Comparison of ENCODE assay signal across 24 cellular contexts in the genomic region with DNA sequence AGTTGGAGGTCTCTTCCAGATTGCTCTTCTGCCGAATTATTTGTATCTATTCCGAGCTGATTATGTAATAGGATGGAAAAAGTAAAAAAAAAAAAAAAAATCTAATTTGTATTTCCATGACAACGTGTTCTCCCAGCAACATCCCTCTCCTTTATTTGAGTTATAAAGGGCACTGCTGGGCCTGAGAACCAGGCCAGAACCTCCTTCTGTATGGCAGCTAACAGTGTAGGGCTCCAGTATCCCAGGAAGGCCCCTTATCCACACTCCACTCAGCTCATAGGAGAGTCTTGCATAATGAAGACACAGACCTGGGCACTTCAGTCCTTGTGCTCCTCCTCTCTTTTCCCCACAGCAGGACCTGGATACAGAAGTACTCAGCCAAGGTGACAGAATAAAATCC. TPM values are rescaled to one million over a fixed set of nuclear protein-coding genes. Genes with fewer than 3 reads are reported as not detected.
DNase-seq lines count a peak whose midpoint lies in the region; ATAC-seq and TF ChIP-seq lines count a peak whose summit lies in the region.
"Had no signal": no experiment of that assay in that cellular context is flagged by ENCODE, and none has a peak within 500 bp of the region (broad histone marks: within the 10 kb centered on the region; RNA-seq: fewer than 3 reads in every experiment).

No MANE protein-coding gene starts in this region.

- H3K4me1 Mint-ChIP-seq in osteocyte (ENCODE audit: unreplicated experiment), result peaks cover 50% of the 10 kb centered on the region

- H3F3A ChIP-seq in MM.1S (ENCODE audit: insufficient read depth, low read length), result no peaks in the 10 kb centered on the region; the same call in 1 of the 2 replicates
- peaks cover 77% of the 10 kb centered on the region for H3F3A ChIP-seq in SK-N-SH (replicated peaks; ENCODE audit: insufficient read depth)

- TF ChIP-seq RAD21 in SK-N-SH (IDR thresholded peaks at IDR 0.05; ENCODE audit: low read length), result no peak

- CTCF ChIA-PET in SK-N-SH (lab: Yijun Ruan, JAX), result interaction anchor here (1.0 to 3.3 kb wide), 2 partner anchors 116 to 312 kb away, joined by 3 to 9 read pairs; no protein-coding TSS in a partner anchor

- H2AFZ ChIP-seq in MM.1S (ENCODE audit: low read length) (no peak overlapping the region), SK-N-SH (ENCODE audit: low read depth) (no peak overlapping the region)

- no peak for ATAC-seq in activated naive CD4-positive, alpha-beta T cell treated with anti-CD3 and anti-CD28 coated beads, Interleukin-2, amount 50 U/mL, for 72 hours
- ATAC-seq: HCT116 had no signal

- POLR2A ChIA-PET in SK-N-SH (lab: Yijun Ruan, JAX), result no interaction called here

- TF ChIP-seq EP300 in SK-N-SH (IDR thresholded peaks at IDR 0.05; ENCODE audit: borderline replicate concordance in 1 of 2, low read depth in 1 of 2, low read length in 1 of 2), result no peak

- H3K27me3 Mint-ChIP-seq in osteocyte (ENCODE audit: unreplicated experiment), result no peaks in the 10 kb centered on the region
- H3K27me3 Mint-ChIP-seq: CD4-positive, alpha-beta memory T cell had no signal

- no peak overlapping the region for H3K4me3 Mint-ChIP-seq in osteocyte (ENCODE audit: unreplicated experiment)
- H3K4me3 Mint-ChIP-seq: CD4-positive, alpha-beta memory T cell had no signal

- peak overlapping the region; percentile 69 to 76 for H3K27ac Mint-ChIP-seq in activated naive CD4-positive, alpha-beta T cell treated with anti-CD3 and anti-CD28 coated beads, Interleukin-2, amount 50 U/mL, for 72 hours
- H3K27ac Mint-ChIP-seq in osteocyte (ENCODE audit: unreplicated experiment), result peak overlapping the region; percentile 77
- H3K27ac Mint-ChIP-seq: CD4-positive, alpha-beta memory T cell had no signal

- H3K9me3 ChIP-seq in MM.1S (replicated peaks; ENCODE audit: insufficient read depth, low read length) (no peaks in the 10 kb centered on the region), SK-N-SH (no peaks in the 10 kb centered on the region)
- H3K9me3 ChIP-seq: BLaER1 treated with 17β-estradiol and CSF1 and Interleukin-3, amounts not matched to agents 10 nM and 100 nM; Caco-2 had no signal

- H3K9ac ChIP-seq in MM.1S (ENCODE audit: low read length) (no peak overlapping the region), SK-N-SH (no peak overlapping the region)
- H3K9ac ChIP-seq: BLaER1 treated with 17β-estradiol and CSF1 and Interleukin-3, amounts not matched to agents 10 nM and 100 nM; KMS-11 had no signal

- H3K9me2 ChIP-seq in MM.1S (replicated peaks; ENCODE audit: insufficient read depth, low read length), result no peaks in the 10 kb centered on the region
- H3K9me2 ChIP-seq in SK-N-SH, result no peaks in the 10 kb centered on the region

- H3K27ac ChIP-seq in caudate nucleus (ENCODE audit: low read depth, low read length), result peak overlapping the region; percentile 93
- no peak overlapping the region for H3K27ac ChIP-seq in MM.1S (ENCODE audit: low read length)
- peak overlapping the region in 1 of 2 experiments; percentile 95; a peak in 2 of 4 replicates for H3K27ac ChIP-seq in SK-N-SH (ENCODE audit: low read depth in 2 of 2, low read length in 1 of 2)
- H3K27ac ChIP-seq: 22Rv1; BLaER1 treated with 17β-estradiol and CSF1 and Interleukin-3, amounts not matched to agents 10 nM and 100 nM; KMS-11 had no signal

- 0 out of 2 replicates have a peak, but pooled peaks cover 4% of the 10 kb centered on the region for H4K20me1 ChIP-seq in MM.1S (ENCODE audit: insufficient read depth, low read length)
- no peaks in the 10 kb centered on the region for H4K20me1 ChIP-seq in SK-N-SH (ENCODE audit: insufficient read depth)

- no peak overlapping the region for H3K4me2 ChIP-seq in MM.1S (ENCODE audit: low read depth, low read length)
- H3K4me2 ChIP-seq in SK-N-SH, result no peak overlapping the region
- H3K4me2 ChIP-seq: BLaER1 treated with 17β-estradiol and CSF1 and Interleukin-3, amounts not matched to agents 10 nM and 100 nM; KMS-11 had no signal

- H3K36me3 ChIP-seq in MM.1S (replicated peaks; ENCODE audit: insufficient read depth, low read length), result no peaks in the 10 kb centered on the region
- peaks cover 38 to 48% of the 10 kb centered on the region in 2 experiments for H3K36me3 ChIP-seq in SK-N-SH (replicated peaks in 1 of 2; ENCODE audit: control insufficient read depth in 1 of 2, insufficient read depth in 2 of 2, low read length in 1 of 2)

- H3K36me3 Mint-ChIP-seq in activated naive CD4-positive, alpha-beta T cell treated with anti-CD3 and anti-CD28 coated beads, Interleukin-2, amount 50 U/mL, for 72 hours, result peaks cover 13 to 15% of the 10 kb centered on the region in 2 donors
- H3K36me3 Mint-ChIP-seq in osteocyte (ENCODE audit: unreplicated experiment), result peaks cover 32% of the 10 kb centered on the region

- H3K79me2 ChIP-seq in MM.1S (ENCODE audit: low read length), result peaks cover 21% of the 10 kb centered on the region
- H3K79me2 ChIP-seq in SK-N-SH (ENCODE audit: insufficient read depth), result peaks cover 43% of the 10 kb centered on the region

- no peaks in the 10 kb centered on the region for H3K27me3 ChIP-seq in MM.1S (replicated peaks; ENCODE audit: insufficient read depth, low read length)
- H3K27me3 ChIP-seq in SK-N-SH (ENCODE audit: insufficient read depth), result no peaks in the 10 kb centered on the region
- H3K27me3 ChIP-seq: BLaER1 treated with 17β-estradiol and CSF1 and Interleukin-3, amounts not matched to agents 10 nM and 100 nM had no signal

- no peak overlapping the region for H3K4me3 ChIP-seq in MM.1S (ENCODE audit: low read length)
- no peak overlapping the region for H3K4me3 ChIP-seq in SK-N-SH (ENCODE audit: low read depth in 2 of 2, low read length in 1 of 2)
- H3K4me3 ChIP-seq: BLaER1 treated with 17β-estradiol and CSF1 and Interleukin-3, amounts not matched to agents 10 nM and 100 nM had no signal

- no peak for DNase-seq in activated naive CD4-positive, alpha-beta T cell treated with anti-CD3 and anti-CD28 coated beads, Interleukin-2, amount 50 U/mL, for 72 hours (ENCODE audit: low spot score in 2 of 2)
- DNase-seq in activated naive CD4-positive, alpha-beta T cell treated with anti-CD3 and anti-CD28 coated beads, Interleukin-2, amount 50 U/mL, for 16 hours, result no peak
- DNase-seq in caudate nucleus (lab: John Stamatoyannopoulos, UW) (peak in 15 of 61 donors; percentile 2 to 56 (median 14)), globus pallidus (ENCODE audit: low spot score) (peak; percentile 29), osteocyte (ENCODE audit: extremely low spot score, unreplicated experiment) (no peak), MM.1S (no peak), UCSD-AML1 (lab: John Stamatoyannopoulos, UW; ENCODE audit: unreplicated experiment) (no peak), SK-N-SH (no peak)
- DNase-seq: ACHN; Caco-2; CD4-positive, alpha-beta memory T cell; DMS153; GOT3; MV-4-11; NCI-H1105 treated with DMSO at 0.1 percent for 48 hours; NCI-H1694; NCI-H2081; NCI-H2171; NCI-H345; NCI-H524 treated with DMSO at 0.1 percent for 48 hours had no signal

- H3K9me3 Mint-ChIP-seq in activated naive CD4-positive, alpha-beta T cell treated with anti-CD3 and anti-CD28 coated beads, Interleukin-2, amount 50 U/mL, for 72 hours, result no peaks in the 10 kb centered on the region
- H3K9me3 Mint-ChIP-seq in osteocyte (ENCODE audit: unreplicated experiment), result no peaks in the 10 kb centered on the region
- H3K9me3 Mint-ChIP-seq: CD4-positive, alpha-beta memory T cell had no signal

- TF ChIP-seq CTCF in osteocyte (IDR thresholded peaks at IDR 0.05) (no peak), MM.1S (IDR thresholded peaks at IDR 0.05; ENCODE audit: low read length) (no peak), SK-N-SH (IDR thresholded peaks at IDR 0.05) (no peak)

- WGBS in SK-N-SH (ENCODE audit: low lambda C conversion rate), result 46% methylated on average over 3 of the region's 3 CpGs

- H3K4me1 ChIP-seq in MM.1S (ENCODE audit: low read length) (peaks cover 9% of the 10 kb centered on the region), SK-N-SH (ENCODE audit: control insufficient read depth in 1 of 2, insufficient read depth in 2 of 2, low read depth in 1 of 2, low read length in 1 of 2) (peaks cover 7 to 10% of the 10 kb centered on the region in 2 experiments)

TF ChIP-seq in SK-N-SH, 30 proteins besides CTCF, POLR2A, EP300 and RAD21 (continues in another document):
- TF ChIP-seq CHD2 (IDR thresholded peaks at IDR 0.05; ENCODE audit: low read length, partially characterized antibody) (no peak), SIN3A (IDR thresholded peaks at IDR 0.05; ENCODE audit: borderline replicate concordance, low read depth, low read length) (no peak), POLR2AphosphoS5 (IDR thresholded peaks at IDR 0.05; ENCODE audit: low read depth, low read length) (no peak), GATA2 (CRISPR knock-in tag; IDR thresholded peaks at IDR 0.05) (no peak), NFIC (IDR thresholded peaks at IDR 0.05; ENCODE audit: borderline replicate concordance) (no peak)
- TF ChIP-seq, protein P1, sequence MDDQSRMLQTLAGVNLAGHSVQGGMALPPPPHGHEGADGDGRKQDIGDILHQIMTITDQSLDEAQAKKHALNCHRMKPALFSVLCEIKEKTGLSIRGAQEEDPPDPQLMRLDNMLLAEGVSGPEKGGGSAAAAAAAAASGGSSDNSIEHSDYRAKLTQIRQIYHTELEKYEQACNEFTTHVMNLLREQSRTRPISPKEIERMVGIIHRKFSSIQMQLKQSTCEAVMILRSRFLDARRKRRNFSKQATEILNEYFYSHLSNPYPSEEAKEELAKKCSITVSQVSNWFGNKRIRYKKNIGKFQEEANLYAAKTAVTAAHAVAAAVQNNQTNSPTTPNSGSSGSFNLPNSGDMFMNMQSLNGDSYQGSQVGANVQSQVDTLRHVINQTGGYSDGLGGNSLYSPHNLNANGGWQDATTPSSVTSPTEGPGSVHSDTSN (IDR thresholded peaks at IDR 0.05), result no peak
- TF ChIP-seq, protein P2, sequence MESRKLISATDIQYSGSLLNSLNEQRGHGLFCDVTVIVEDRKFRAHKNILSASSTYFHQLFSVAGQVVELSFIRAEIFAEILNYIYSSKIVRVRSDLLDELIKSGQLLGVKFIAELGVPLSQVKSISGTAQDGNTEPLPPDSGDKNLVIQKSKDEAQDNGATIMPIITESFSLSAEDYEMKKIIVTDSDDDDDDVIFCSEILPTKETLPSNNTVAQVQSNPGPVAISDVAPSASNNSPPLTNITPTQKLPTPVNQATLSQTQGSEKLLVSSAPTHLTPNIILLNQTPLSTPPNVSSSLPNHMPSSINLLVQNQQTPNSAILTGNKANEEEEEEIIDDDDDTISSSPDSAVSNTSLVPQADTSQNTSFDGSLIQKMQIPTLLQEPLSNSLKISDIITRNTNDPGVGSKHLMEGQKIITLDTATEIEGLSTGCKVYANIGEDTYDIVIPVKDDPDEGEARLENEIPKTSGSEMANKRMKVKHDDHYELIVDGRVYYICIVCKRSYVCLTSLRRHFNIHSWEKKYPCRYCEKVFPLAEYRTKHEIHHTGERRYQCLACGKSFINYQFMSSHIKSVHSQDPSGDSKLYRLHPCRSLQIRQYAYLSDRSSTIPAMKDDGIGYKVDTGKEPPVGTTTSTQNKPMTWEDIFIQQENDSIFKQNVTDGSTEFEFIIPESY (IDR thresholded peaks at IDR 0.05; ENCODE audit: borderline replicate concordance, low read depth), result no peak

RNA-seq across cellular contexts. Expression of a gene that starts 3.7 kb away (rescaled TPM):
- 10 to 100 TPM; 80.6 to 85.7 TPM for total RNA-seq in activated naive CD4-positive, alpha-beta T cell treated with anti-CD3 and anti-CD28 coated beads, Interleukin-2, amount 50 U/mL, for 72 hours
- 63.3 and 65.0 TPM in 2 replicates for total RNA-seq in osteocyte
- 24.5 and 30.7 TPM in 2 replicates for polyA plus RNA-seq in SK-N-SH (2012; rRNA removed)
- polyA plus RNA-seq in SK-N-SH (2012; cell fraction: cytosol; rRNA removed), result 17.3 and 21.7 TPM in 2 replicates
- polyA plus RNA-seq in SK-N-SH (2012; cell fraction: nucleus; rRNA removed), result 49.1 and 58.6 TPM in 2 replicates
